ENCODE assay signal across 14 cellular contexts in the genomic region with DNA sequence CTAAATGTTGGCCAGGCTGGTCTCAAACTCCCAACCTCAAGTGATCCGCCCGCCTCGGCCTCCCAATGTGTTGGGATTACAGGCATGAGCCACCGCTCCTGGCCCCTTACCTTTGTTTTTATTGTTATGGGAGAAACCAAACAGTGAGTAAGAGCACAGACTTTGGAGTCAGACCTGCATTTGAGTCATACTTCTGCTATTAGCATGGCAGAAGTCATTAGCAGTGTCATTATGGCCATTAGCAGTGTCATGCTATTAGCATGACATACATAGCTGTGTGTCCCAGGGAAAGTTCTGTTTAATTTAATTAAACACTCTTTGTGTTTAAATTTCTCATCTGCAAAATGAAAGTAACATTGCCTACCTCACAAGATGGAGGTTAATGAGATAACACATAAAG. TPM values are rescaled to one million over a fixed set of nuclear protein-coding genes. Genes with fewer than 3 reads are reported as not detected.
DNase-seq lines count a peak whose midpoint lies in the region; TF ChIP-seq lines count a peak whose summit lies in the region.
"Had no signal": no experiment of that assay in that cellular context is flagged by ENCODE, and none has a peak within 500 bp of the region (broad histone marks: within the 10 kb centered on the region; RNA-seq: fewer than 3 reads in every experiment).

No MANE protein-coding gene starts in this region.

- no peak overlapping the region for H3K23ac ChIP-seq in trophoblast cell (ENCODE audit: low read length)

- no peak overlapping the region for H3K4me2 ChIP-seq in trophoblast cell (ENCODE audit: low read length)
- H3K4me2 ChIP-seq: A549 had no signal

- H3K36me3 ChIP-seq in trophoblast cell (ENCODE audit: control insufficient read depth in 1 of 2, insufficient read depth in 2 of 2, low read length in 2 of 2), result no peaks in the 10 kb centered on the region
- H3K36me3 ChIP-seq: BE2C had no signal

- H3K9me3 ChIP-seq in trophoblast cell (ENCODE audit: insufficient read depth, low read depth, low read length), result no peaks in the 10 kb centered on the region
- H3K9me3 ChIP-seq: A549, BE2C had no signal

- no peak overlapping the region for H3K18ac ChIP-seq in trophoblast cell (ENCODE audit: low read length)

- no peak overlapping the region for H2BK120ac ChIP-seq in trophoblast cell (ENCODE audit: insufficient read depth, low read length, poor library complexity)

- no peak overlapping the region for H4K12ac ChIP-seq in trophoblast cell (ENCODE audit: low read depth, low read length)

- no peak overlapping the region for H2AFZ ChIP-seq in trophoblast cell (ENCODE audit: insufficient read depth, low read length, poor library complexity)

- no CpG with 5 or more reads among the region's 4 CpGs for WGBS in trophoblast cell (ENCODE audit: extremely low coverage, insufficient coverage, insufficient read length)

- no peak for TF ChIP-seq CTCF in epithelial cell of esophagus (IDR thresholded peaks at IDR 0.05; ENCODE audit: insufficient read depth, low read depth, low read length, missing control alignments)

- no peak overlapping the region for H3K9ac ChIP-seq in trophoblast cell (ENCODE audit: low read length)

- H3K79me2 ChIP-seq in trophoblast cell (ENCODE audit: control insufficient read depth, insufficient read depth, low read length, poor library complexity), result no peaks in the 10 kb centered on the region

- DNase-seq in RKO (ENCODE audit: low spot score) (peak; percentile 16), epithelial cell of esophagus (ENCODE audit: low read depth) (peak; percentile 44), trophoblast cell (peak; percentile 37 to 66), NCI-H2029 treated with DMSO at 0.1 percent for 48 hours (lab: John Stamatoyannopoulos, UW) (no peak), NCI-H774 (lab: John Stamatoyannopoulos, UW) (no peak)
- DNase-seq in activated CD8-positive, alpha-beta memory T cell treated with anti-CD3 and anti-CD28 coated beads for 24 hours, result no peak
- DNase-seq: BE2C; CD4-positive, alpha-beta memory T cell; DMS79; EL; GOT3; H9 had no signal

- H2BK5ac ChIP-seq in trophoblast cell (ENCODE audit: low read depth, low read length, poor library complexity), result no peak overlapping the region

- H2BK12ac ChIP-seq in trophoblast cell (ENCODE audit: low read length), result no peak overlapping the region

- no peak overlapping the region for H4K91ac ChIP-seq in trophoblast cell (ENCODE audit: low read depth, low read length)

- no peaks in the 10 kb centered on the region for H3K4me1 ChIP-seq in trophoblast cell (ENCODE audit: control insufficient read depth in 1 of 2, insufficient read depth in 2 of 2, low read length in 2 of 2)
- H3K4me1 ChIP-seq: A549, BE2C had no signal

- H3K27me3 ChIP-seq in trophoblast cell (ENCODE audit: insufficient read depth, low read length), result no peaks in the 10 kb centered on the region

- H3K79me1 ChIP-seq in trophoblast cell (ENCODE audit: low read length), result no peaks in the 10 kb centered on the region

- no peak overlapping the region for H3K4me3 ChIP-seq in epithelial cell of esophagus (ENCODE audit: low read length)
- H3K4me3 ChIP-seq in trophoblast cell (ENCODE audit: low read depth, low read length), result no peak overlapping the region
- H3K4me3 ChIP-seq: A549 had no signal

- H2AK5ac ChIP-seq in trophoblast cell (ENCODE audit: low read length), result no peak overlapping the region

- no peak overlapping the region for H3K4ac ChIP-seq in trophoblast cell (ENCODE audit: low read depth, low read length)

- no peak overlapping the region for H3K14ac ChIP-seq in trophoblast cell (ENCODE audit: low read length)

- H3K27ac ChIP-seq in trophoblast cell (ENCODE audit: low read depth, low read length), result no peak overlapping the region
- H3K27ac ChIP-seq: A549, C4-2B had no signal

- H4K8ac ChIP-seq in trophoblast cell (ENCODE audit: low read depth, low read length), result no peak overlapping the region

RNA-seq across cellular contexts. Expression of gene SQOR, which starts 54.8 kb away (rescaled TPM):
- 0.29 and 0.30 TPM in 2 replicates for polyA plus RNA-seq in trophoblast cell (2013)

Comparison
In these comparisons a context has a peak if more than half of its experiments do, and no peak if none do; other contexts are left out.
1. DNase-seq: peak in RKO (single experiment), epithelial cell of esophagus (single experiment) and trophoblast cell (2 of 2); none in activated CD8-positive, alpha-beta memory T cell treated with anti-CD3 and anti-CD28 coated beads for 24 hours (single experiment), NCI-H2029 treated with DMSO at 0.1 percent for 48 hours (single experiment) and NCI-H774 (single experiment).